14 cellular contexts compared by ENCODE assay signal in genomic region chr1:210801501-210801900, GRCh38.
DNase-seq lines count a peak whose midpoint lies in the region; ATAC-seq and TF ChIP-seq lines count a peak whose summit lies in the region.
"Had no signal": no experiment of that assay in that cellular context is flagged by ENCODE, and none has a peak within 500 bp of the region (broad histone marks: within the 10 kb centered on the region; RNA-seq: fewer than 3 reads in every experiment).

No MANE protein-coding gene starts in this region.

- no peak overlapping the region for H3K23ac ChIP-seq in trophoblast cell (ENCODE audit: low read length)

- H3K4me2 ChIP-seq in trophoblast cell (ENCODE audit: low read length): no peak overlapping the region
- H3K4me2 ChIP-seq: GM23338 had no signal

- H2BK12ac ChIP-seq in trophoblast cell (ENCODE audit: low read length): no peak overlapping the region

- DNase-seq in COLO668 (lab: John Stamatoyannopoulos, UW; ENCODE audit: unreplicated experiment): peak; percentile 71
- peak; percentile 15 for DNase-seq in NCI-H69 (lab: John Stamatoyannopoulos, UW)
- DNase-seq in islet precursor cell: peak; percentile 91
- peak; percentile 69 to 71 for DNase-seq in trophoblast cell
- no peak for DNase-seq in cardiac septum (ENCODE audit: low spot score)
- no peak for DNase-seq in WERI-Rb-1
- DNase-seq: C1 segment of cervical spinal cord; CD4-positive, CD25-positive, alpha-beta regulatory T cell; DMS153; DMS79; GF-D8; HCEC 1CT had no signal

- no peak overlapping the region for H3K4me3 ChIP-seq in trophoblast cell (ENCODE audit: low read depth, low read length)
- H3K4me3 ChIP-seq in WERI-Rb-1 (ENCODE audit: low read depth, low read length): no peak overlapping the region
- H3K4me3 ChIP-seq: GM23338 had no signal

- no peak overlapping the region for H2AFZ ChIP-seq in trophoblast cell (ENCODE audit: insufficient read depth, low read length, poor library complexity)
- H2AFZ ChIP-seq: GM23338 had no signal

- no peak overlapping the region for H2BK120ac ChIP-seq in trophoblast cell (ENCODE audit: insufficient read depth, low read length, poor library complexity)

- H2AK5ac ChIP-seq in trophoblast cell (ENCODE audit: low read length): no peak overlapping the region

- H3K9ac ChIP-seq in trophoblast cell (ENCODE audit: low read length): no peak overlapping the region

- WGBS in trophoblast cell (ENCODE audit: extremely low coverage, insufficient coverage, insufficient read length): no CpG with 5 or more reads among the region's 4 CpGs

- H3K36me3 ChIP-seq in trophoblast cell (ENCODE audit: control insufficient read depth in 1 of 2, insufficient read depth in 2 of 2, low read length in 2 of 2) (no peaks in the 10 kb centered on the region), WERI-Rb-1 (no peaks in the 10 kb centered on the region)

- H3K4me1 ChIP-seq in trophoblast cell (ENCODE audit: control insufficient read depth in 1 of 2, insufficient read depth in 2 of 2, low read length in 2 of 2): no peaks in the 10 kb centered on the region

- no peak overlapping the region for H4K8ac ChIP-seq in trophoblast cell (ENCODE audit: low read depth, low read length)

- no peak overlapping the region for H4K91ac ChIP-seq in trophoblast cell (ENCODE audit: low read depth, low read length)

- TF ChIP-seq CTCF in WERI-Rb-1 (IDR thresholded peaks at IDR 0.05; ENCODE audit: low read depth, low read length): no peak

- H3K27me3 ChIP-seq in trophoblast cell (ENCODE audit: insufficient read depth, low read length): no peaks in the 10 kb centered on the region
- H3K27me3 ChIP-seq in WERI-Rb-1 (ENCODE audit: insufficient read depth, low read depth, severe bottlenecking): no peaks in the 10 kb centered on the region

- no peaks in the 10 kb centered on the region for H3K79me1 ChIP-seq in trophoblast cell (ENCODE audit: low read length)

- H3K14ac ChIP-seq in trophoblast cell (ENCODE audit: low read length): no peak overlapping the region

- H3K9me3 ChIP-seq in trophoblast cell (ENCODE audit: insufficient read depth, low read depth, low read length) (no peaks in the 10 kb centered on the region), WERI-Rb-1 (ENCODE audit: severe bottlenecking) (no peaks in the 10 kb centered on the region)

- no peak overlapping the region for H3K27ac ChIP-seq in trophoblast cell (ENCODE audit: low read depth, low read length)
- H3K27ac ChIP-seq in WERI-Rb-1: no peak overlapping the region

- H3K18ac ChIP-seq in trophoblast cell (ENCODE audit: low read length): no peak overlapping the region

- no peak overlapping the region for H4K12ac ChIP-seq in trophoblast cell (ENCODE audit: low read depth, low read length)

- no peak overlapping the region for H3K4ac ChIP-seq in trophoblast cell (ENCODE audit: low read depth, low read length)

- intact Hi-C loops in cardiac septum (cut with DNase I): no loop called here

- ATAC-seq in HG03460 (IDR thresholded peaks at IDR 0.05; ENCODE audit: unreplicated experiment): no peak
- ATAC-seq: GM23338 had no signal

- no peak overlapping the region for H2BK5ac ChIP-seq in trophoblast cell (ENCODE audit: low read depth, low read length, poor library complexity)

- H3K79me2 ChIP-seq in trophoblast cell (ENCODE audit: control insufficient read depth, insufficient read depth, low read length, poor library complexity): no peaks in the 10 kb centered on the region

Comparison
In these comparisons a context has a peak if more than half of its experiments do, and no peak if none do; other contexts are left out.
1. DNase-seq: peak in COLO668 (single experiment), NCI-H69 (single experiment), islet precursor cell (single experiment) and trophoblast cell (2 of 2); none in cardiac septum (single experiment) and WERI-Rb-1 (single experiment).